ENCODE assay signal across 1 cellular context in the genomic region with DNA sequence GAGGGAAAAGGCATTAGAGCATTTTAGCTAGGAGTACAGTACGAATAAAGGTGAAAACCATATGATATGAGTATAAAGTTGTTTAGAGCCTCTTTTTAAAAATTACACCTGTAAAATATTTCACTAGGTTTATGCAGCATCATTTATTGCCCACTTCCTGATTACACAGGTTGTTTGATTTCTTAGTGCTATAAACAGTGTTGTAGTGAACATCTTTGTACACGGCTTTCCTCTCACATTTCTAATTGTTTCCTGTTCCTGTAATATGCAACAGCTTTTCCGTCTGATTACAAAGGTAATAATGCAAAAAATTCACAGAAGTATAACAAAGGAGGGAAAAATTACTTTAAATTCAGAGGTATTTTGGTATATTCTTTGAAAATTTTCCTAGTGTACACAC.
TF ChIP-seq lines count a peak whose summit lies in the region.

No MANE protein-coding gene starts in this region.

TF ChIP-seq in SK-N-SH, 30 proteins besides CTCF, POLR2A, EP300 and RAD21 (continued from another document):
- no peak for TF ChIP-seq NRF1 (IDR thresholded peaks at IDR 0.05; ENCODE audit: low read depth, low read length)
- TF ChIP-seq, protein P1, sequence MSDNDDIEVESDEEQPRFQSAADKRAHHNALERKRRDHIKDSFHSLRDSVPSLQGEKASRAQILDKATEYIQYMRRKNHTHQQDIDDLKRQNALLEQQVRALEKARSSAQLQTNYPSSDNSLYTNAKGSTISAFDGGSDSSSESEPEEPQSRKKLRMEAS (IDR thresholded peaks at IDR 0.05; ENCODE audit: low read depth), result no peak
- no peak for TF ChIP-seq SMC3 (IDR thresholded peaks at IDR 0.05; ENCODE audit: low read depth, low read length)
- TF ChIP-seq ELF1 (IDR thresholded peaks at IDR 0.05), result no peak
